ENCODE assay signal across 7 cellular contexts in genomic region chr21:9657779-9658178, GRCh38.
DNase-seq lines count a peak whose midpoint lies in the region; ATAC-seq and TF ChIP-seq lines count a peak whose summit lies in the region.
"Not testable (repeated sequence)": the region's sequence is repeated elsewhere in the genome, so short reads cannot be mapped to it uniquely, and the experiment has no call there.

No MANE protein-coding gene starts in this region.

- WGBS in HUES64 = 81% methylated on average over 5 of the region's 5 CpGs

- H3K4me3 ChIP-seq in HUES64 (ENCODE audit: low read length) = peak overlapping the region; percentile 16; the same call in 1 of the 2 replicates
- not testable (repeated sequence) for H3K4me3 ChIP-seq in RWPE2 (ENCODE audit: severe bottlenecking); upper lobe of right lung

- not testable (repeated sequence) for TF ChIP-seq CTCF in RWPE2 (IDR thresholded peaks at IDR 0.05; ENCODE audit: poor library complexity, severe bottlenecking); upper lobe of right lung (IDR thresholded peaks at IDR 0.05)

- H3K9ac ChIP-seq in HUES64 (ENCODE audit: low read depth, low read length) = not testable (repeated sequence)

- DNase-seq in CD1c-positive myeloid dendritic cell (ENCODE audit: extremely low spot score) (peak; percentile 1), medulla oblongata (ENCODE audit: extremely low spot score) (peak; percentile 40)
- DNase-seq in RWPE2 (ENCODE audit: low spot score); sciatic nerve (ENCODE audit: low spot score); upper lobe of right lung: not testable (repeated sequence)

- H3K36me3 ChIP-seq in HUES64 (ENCODE audit: insufficient read depth, low read length); RWPE2 (ENCODE audit: low read depth); upper lobe of right lung: not testable (repeated sequence)

- ATAC-seq in RWPE2 (ENCODE audit: low read depth) = peak; percentile 80
- ATAC-seq in esophagus mucosa = peak; percentile 41
- peak; percentile 43 for ATAC-seq in sciatic nerve
- ATAC-seq in upper lobe of right lung = peak; percentile 40

- not testable (repeated sequence) for H3K27ac ChIP-seq in HUES64 (ENCODE audit: low read depth, low read length); RWPE2 (ENCODE audit: poor library complexity, severe bottlenecking); upper lobe of right lung

- not testable (repeated sequence) for H3K4me1 ChIP-seq in HUES64 (ENCODE audit: insufficient read depth, low read length); RWPE2 (ENCODE audit: insufficient read depth, poor library complexity, severe bottlenecking); upper lobe of right lung

- not testable (repeated sequence) for H3K27me3 ChIP-seq in HUES64 (ENCODE audit: insufficient read depth, low read length); RWPE2 (ENCODE audit: insufficient read depth, poor library complexity, severe bottlenecking); upper lobe of right lung

- peaks cover 57% of the 10 kb centered on the region for H3K9me3 ChIP-seq in HUES64 (ENCODE audit: insufficient read depth, low read depth, low read length)
- H3K9me3 ChIP-seq in RWPE2 (ENCODE audit: severe bottlenecking); upper lobe of right lung: not testable (repeated sequence)

- intact Hi-C loops in sciatic nerve (cut with DNase I); upper lobe of right lung (cut with DNase I): not testable (repeated sequence)
